23 cellular contexts compared by ENCODE assay signal in genomic region chr6:106959985-106960384, GRCh38. TPM values are rescaled to one million over a fixed set of nuclear protein-coding genes. Genes with fewer than 3 reads are reported as not detected.
DNase-seq lines count a peak whose midpoint lies in the region; ATAC-seq, FAIRE-seq and TF ChIP-seq lines count a peak whose summit lies in the region.
"Had no signal": no experiment of that assay in that cellular context is flagged by ENCODE, and none has a peak within 500 bp of the region (broad histone marks: within the 10 kb centered on the region; RNA-seq: fewer than 3 reads in every experiment).

No MANE protein-coding gene starts in this region.

- intact Hi-C loops in thyroid gland (cut with DNase I) = no loop called here

- TF ChIP-seq CTCF in RWPE2 (IDR thresholded peaks at IDR 0.05; ENCODE audit: poor library complexity, severe bottlenecking) (no peak), bronchial epithelial cell (IDR thresholded peaks at IDR 0.05; ENCODE audit: insufficient read depth, low read length, severe bottlenecking) (no peak), thyroid gland (IDR thresholded peaks at IDR 0.05) (no peak)

- peak; percentile 88 for ATAC-seq in RWPE2 (ENCODE audit: low read depth)
- no peak for ATAC-seq in HG03108 (IDR thresholded peaks at IDR 0.05; ENCODE audit: unreplicated experiment)
- ATAC-seq: K562 had no signal

- H3K9me3 ChIP-seq in RWPE2 (ENCODE audit: severe bottlenecking) = no peaks in the 10 kb centered on the region
- H3K9me3 ChIP-seq in thyroid gland = no peaks in the 10 kb centered on the region
- H3K9me3 ChIP-seq: MG63 had no signal

- no peak for TF ChIP-seq POLR2A in thyroid gland (IDR thresholded peaks at IDR 0.05)

- DNase-seq in GF-D8 (lab: John Stamatoyannopoulos, UW) (peak; percentile 75), RWPE2 (ENCODE audit: low spot score) (no peak), bronchial epithelial cell (ENCODE audit: low read depth) (peak; percentile 98), thyroid gland (no peak), EL (no peak), SW 1271 (lab: John Stamatoyannopoulos, UW) (no peak)
- DNase-seq: CD4-positive, alpha-beta T cell; COR-L47; GDM1; MG63; NCI-H1105 treated with DMSO at 0.1 percent for 48 hours; NCI-H146; NCI-H2029; NCI-H446 treated with DMSO at 0.1 percent for 48 hours; NCI-H526; RPMI8226; SHP77 had no signal

- H3K27ac ChIP-seq in RWPE2 (ENCODE audit: poor library complexity, severe bottlenecking) (peak overlapping the region; percentile 18), thyroid gland (peak overlapping the region; percentile 82 to 94 (median 85))
- H3K27ac ChIP-seq: BLaER1 had no signal

- 92 to 97% methylated on average over 1 of the region's 1 CpG for WGBS in thyroid gland, 2 donors

- no peak for FAIRE-seq in bronchial epithelial cell (lab: Jason Lieb, UNC)
- FAIRE-seq: GM18507, H54, HTR-8/SVneo, K562 had no signal

- H3K36me3 ChIP-seq in RWPE2 (ENCODE audit: low read depth) (no peaks in the 10 kb centered on the region), bronchial epithelial cell (ENCODE audit: control insufficient read depth, insufficient read depth, low read length) (no peaks in the 10 kb centered on the region), thyroid gland (no peaks in the 10 kb centered on the region)
- H3K36me3 ChIP-seq: BLaER1, MG63 had no signal

- no peaks in the 10 kb centered on the region for H3K27me3 ChIP-seq in RWPE2 (ENCODE audit: insufficient read depth, poor library complexity, severe bottlenecking)
- H3K27me3 ChIP-seq in bronchial epithelial cell (ENCODE audit: control insufficient read depth, insufficient read depth, low read length) = no peaks in the 10 kb centered on the region
- H3K27me3 ChIP-seq in thyroid gland = no peaks in the 10 kb centered on the region
- H3K27me3 ChIP-seq: BLaER1, MG63 had no signal

- no peak overlapping the region for H3K4me3 ChIP-seq in RWPE2 (ENCODE audit: severe bottlenecking)
- no peak overlapping the region for H3K4me3 ChIP-seq in bronchial epithelial cell (ENCODE audit: low read depth, low read length)
- H3K4me3 ChIP-seq in thyroid gland (replicated peaks in 1 of 3) = no peak overlapping the region
- H3K4me3 ChIP-seq: BLaER1, K562, MG63 had no signal

- H3K4me1 ChIP-seq in RWPE2 (ENCODE audit: insufficient read depth, poor library complexity, severe bottlenecking) (peaks cover 18% of the 10 kb centered on the region), thyroid gland (peaks cover 16 to 31% of the 10 kb centered on the region in 2 donors)
- H3K4me1 ChIP-seq: BLaER1 had no signal

RNA-seq across cellular contexts. Expression of gene CD24, which starts 14.5 kb away (rescaled TPM):
- 911 and 1,344 TPM in 2 replicates for total RNA-seq in bronchial epithelial cell
- total RNA-seq in thyroid gland = 1,000 to 10,000 TPM; 1,557 to 2,748 (median 2,297) TPM
- total RNA-seq: CD4-positive, alpha-beta T cell had no signal

Comparison
In these comparisons a context has a peak if more than half of its experiments do, and no peak if none do; other contexts are left out.
1. DNase-seq: peak in GF-D8 (single experiment) and bronchial epithelial cell (single experiment); none in RWPE2 (single experiment), thyroid gland (0 of 2), EL (single experiment) and SW 1271 (0 of 2).